1 cellular context compared by ENCODE assay signal in genomic region chr13:86882835-86883234, GRCh38.
TF ChIP-seq lines count a peak whose summit lies in the region.

No MANE protein-coding gene starts in this region.

TF ChIP-seq in HepG2, 621 proteins besides CTCF, POLR2A, EP300 and RAD21:
- TF ChIP-seq FOXC1 (CRISPR knock-in tag; IDR thresholded peaks at IDR 0.05; ENCODE audit: borderline replicate concordance) (no peak), ZNF414 (CRISPR knock-in tag; IDR thresholded peaks at IDR 0.05) (no peak), HMG20A (CRISPR knock-in tag; IDR thresholded peaks at IDR 0.05; ENCODE audit: borderline replicate concordance) (peak; percentile 12; the same call in 1 of the 2 replicates), ZSCAN20 (CRISPR knock-in tag; IDR thresholded peaks at IDR 0.05; ENCODE audit: borderline replicate concordance) (no peak), ARID5B (CRISPR knock-in tag; IDR thresholded peaks at IDR 0.05) (peak; percentile 46; the same call in 1 of the 2 replicates), CHD2 (IDR thresholded peaks at IDR 0.05; ENCODE audit: low read depth, low read length) (no peak), MATR3 (CRISPR knock-in tag; IDR thresholded peaks at IDR 0.05) (no peak), ELF1 (CRISPR knock-in tag; IDR thresholded peaks at IDR 0.05) (no peak), ELF3 (CRISPR knock-in tag; IDR thresholded peaks at IDR 0.05) (no peak), SMAD1 (CRISPR knock-in tag; IDR thresholded peaks at IDR 0.05; ENCODE audit: borderline replicate concordance, low read depth) (no peak), SETDB1 (CRISPR knock-in tag; IDR thresholded peaks at IDR 0.05; ENCODE audit: borderline replicate concordance) (no peak), SRSF4 (IDR thresholded peaks at IDR 0.05; ENCODE audit: low read depth, low read length, poor library complexity, severe bottlenecking) (no peak), SNRNP70 (IDR thresholded peaks at IDR 0.05; ENCODE audit: low read depth, low read length) (no peak), USF2 (IDR thresholded peaks at IDR 0.05; ENCODE audit: low read depth, low read length) (no peak), USF2 (CRISPR knock-in tag; IDR thresholded peaks at IDR 0.05; ENCODE audit: borderline replicate concordance) (no peak), PAXIP1 (CRISPR knock-in tag; conservative IDR thresholded peaks at IDR 0.05) (0 out of 2 replicates have a peak, but pooled peaks have one; percentile 22), ZBTB33 (CRISPR knock-in tag; IDR thresholded peaks at IDR 0.05) (no peak), TCF7 (IDR thresholded peaks at IDR 0.05; ENCODE audit: low read depth) (0 out of 2 replicates have a peak, but pooled peaks have one; percentile 12), ZNF782 (CRISPR knock-in tag; IDR thresholded peaks at IDR 0.05; ENCODE audit: borderline replicate concordance) (no peak), TFDP2 (CRISPR knock-in tag; IDR thresholded peaks at IDR 0.05) (no peak), SP5 (CRISPR knock-in tag; IDR thresholded peaks at IDR 0.05; ENCODE audit: borderline replicate concordance, low read depth) (no peak), HNF1A (IDR thresholded peaks at IDR 0.05; ENCODE audit: low read depth) (no peak), HNF1A (CRISPR knock-in tag; IDR thresholded peaks at IDR 0.05; ENCODE audit: borderline replicate concordance) (no peak), NR3C1 (CRISPR knock-in tag; IDR thresholded peaks at IDR 0.05) (no peak), ZSCAN30 (CRISPR knock-in tag; IDR thresholded peaks at IDR 0.05) (no peak), RFXAP (CRISPR knock-in tag; IDR thresholded peaks at IDR 0.05; ENCODE audit: borderline replicate concordance) (no peak), ZNF597 (CRISPR knock-in tag; IDR thresholded peaks at IDR 0.05) (no peak), HOMEZ (CRISPR knock-in tag; IDR thresholded peaks at IDR 0.05; ENCODE audit: low read depth) (no peak), THYN1 (CRISPR knock-in tag; IDR thresholded peaks at IDR 0.05; ENCODE audit: borderline replicate concordance, low read depth) (no peak), ZNF556 (CRISPR knock-in tag; IDR thresholded peaks at IDR 0.05; ENCODE audit: borderline replicate concordance) (no peak), ATF6 (CRISPR knock-in tag; conservative IDR thresholded peaks at IDR 0.05) (no peak), THAP11 (CRISPR knock-in tag; IDR thresholded peaks at IDR 0.05) (no peak)
